In genomic region chr6:40743226-40743625, GRCh38 we compare ENCODE assay signal across 17 cellular contexts.
"Had no signal": no experiment of that assay in that cellular context is flagged by ENCODE, and none has a peak within 500 bp of the region (broad histone marks: within the 10 kb centered on the region; RNA-seq: fewer than 3 reads in every experiment).

No MANE protein-coding gene starts in this region.

- H3K9me3 ChIP-seq: ascending aorta, esophagus muscularis mucosa, mucosa of descending colon, tibial nerve had no signal

- FAIRE-seq: endometrium had no signal

- H3K36me3 ChIP-seq: ascending aorta, esophagus muscularis mucosa, tibial nerve had no signal

- ATAC-seq: activated naive CD8-positive, alpha-beta T cell treated with anti-CD3 and anti-CD28 coated beads, Interleukin-2, amount 50 U/mL, for 24 hours; left colon; mucosa of descending colon; naive thymus-derived CD8-positive, alpha-beta T cell; right cardiac atrium; stimulated activated memory B cell treated with anti-CD40 and anti-IgM and Interleukin-4, amounts not matched to agents 10 μg/mL and 1 μg/mL and 100 μg/mL, for 72 hours had no signal

- H3K4me3 ChIP-seq: ascending aorta, dorsolateral prefrontal cortex, esophagus muscularis mucosa, mucosa of descending colon, tibial nerve had no signal

- DNase-seq: activated CD4-positive, alpha-beta T cell treated with anti-CD3 and anti-CD28 coated beads, Interleukin-2, amount 50 U/mL, for 4 hours; activated CD4-positive, CD25-positive, alpha-beta regulatory T cell treated with anti-CD3 and anti-CD28 coated beads, Interleukin-2, amount 50 U/mL, for 72 hours; activated naive CD4-positive, alpha-beta T cell; activated naive CD8-positive, alpha-beta T cell treated with anti-CD3 and anti-CD28 coated beads, Interleukin-2, amount 50 U/mL, for 24 hours; activated T-cell treated with anti-CD3 and anti-CD28 coated beads, Interleukin-2, amount 50 U/mL, for 48 hours; dorsolateral prefrontal cortex; left colon; mucosa of descending colon; naive thymus-derived CD8-positive, alpha-beta T cell; nucleus accumbens; right cardiac atrium; stimulated activated CD4-positive, alpha-beta T cell treated with anti-CD3 and anti-CD28 coated beads, Interleukin-1b, Interleukin-23, amount 100 ng/mL, for 48 hours had no signal

- H3K4me1 ChIP-seq: ascending aorta, esophagus muscularis mucosa had no signal

- H3K27ac ChIP-seq: ascending aorta, dorsolateral prefrontal cortex, esophagus muscularis mucosa, tibial nerve had no signal

- H3K27me3 ChIP-seq: ascending aorta, tibial nerve had no signal
